8 cellular contexts compared by ENCODE assay signal in the genomic region with DNA sequence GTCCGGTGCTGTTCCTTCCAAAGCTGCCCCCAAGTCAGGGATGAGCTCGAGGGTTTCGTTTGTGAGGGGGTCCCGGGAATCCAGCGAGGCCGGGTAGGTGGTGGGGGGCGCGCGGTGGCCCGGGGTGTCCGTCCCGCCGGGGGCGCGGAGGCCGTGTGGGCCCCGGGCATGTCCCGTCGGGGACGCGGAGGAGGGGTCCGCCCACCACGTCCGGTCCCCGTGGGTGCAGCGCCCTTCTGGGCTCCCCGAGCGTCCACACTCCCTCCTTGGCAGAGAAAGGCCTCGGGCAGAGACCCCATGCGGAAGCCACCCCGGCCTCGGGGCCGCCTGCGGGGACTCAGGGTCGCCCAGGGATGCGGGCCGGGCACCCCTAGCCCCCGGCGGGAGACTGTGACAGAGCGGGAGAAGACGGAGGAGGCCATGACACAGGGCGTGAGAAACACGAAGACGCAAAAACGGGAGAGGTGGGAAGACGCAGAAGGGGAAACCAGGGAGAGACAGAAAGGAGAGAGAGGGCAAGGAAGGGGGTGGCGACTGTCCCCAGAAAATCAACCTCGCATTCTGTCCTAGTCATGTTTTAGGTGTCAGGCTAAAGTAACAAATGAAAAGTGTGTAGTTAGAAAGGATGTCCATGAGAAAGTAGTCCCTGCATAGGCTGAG. TPM values are rescaled to one million over a fixed set of nuclear protein-coding genes. Genes with fewer than 3 reads are reported as not detected.
A peak's percentile ranks its signal among the peaks of the same experiment; 100 is the strongest.
DNase-seq lines count a peak whose midpoint lies in the region; ATAC-seq and TF ChIP-seq lines count a peak whose summit lies in the region.

No MANE protein-coding gene starts in this region.

- H3K4me2 ChIP-seq in OCI-LY3 (ENCODE audit: low read length): peak overlapping the region; percentile 99
- peak overlapping the region; percentile 69 for H3K4me2 ChIP-seq in neuronal stem cell (ENCODE audit: insufficient read depth, low read length, poor library complexity, severe bottlenecking)

- H3K14ac ChIP-seq in neuronal stem cell (ENCODE audit: low read length): peak overlapping the region; percentile 97

- TF ChIP-seq CTCF in AG09309 (IDR thresholded peaks at IDR 0.05; ENCODE audit: control insufficient read depth, insufficient read depth, low read depth, low read length, missing control alignments) (no peak), OCI-LY3 (IDR thresholded peaks at IDR 0.05; ENCODE audit: low read depth, low read length) (no peak), suprapubic skin (IDR thresholded peaks at IDR 0.05) (no peak)

- H3K9ac ChIP-seq in OCI-LY3 (ENCODE audit: low read length): peak overlapping the region; percentile 95
- H3K9ac ChIP-seq in neuronal stem cell (ENCODE audit: low read depth, low read length, poor library complexity): peak overlapping the region; percentile 99

- DNase-seq in AG09309 (ENCODE audit: low read depth): no peak
- DNase-seq in activated T-helper 1 cell treated with anti-CD3 and anti-CD28 coated beads, Interleukin-2, amount 50 U/mL, for 16 hours (ENCODE audit: low read depth in 1 of 2, low spot score in 1 of 2): peak; percentile 19 to 48
- peak; percentile 55 for DNase-seq in foreskin melanocyte
- DNase-seq in neuronal stem cell (ENCODE audit: low spot score): no peak
- DNase-seq in suprapubic skin (ENCODE audit: low spot score in 2 of 2): peak in 1 of 2 donors; percentile 74

- H4K20me1 ChIP-seq in OCI-LY3 (ENCODE audit: insufficient read depth, low read length): 0 out of 2 replicates have a peak, but pooled peaks cover 2% of the 10 kb centered on the region

- H4K91ac ChIP-seq in neuronal stem cell (ENCODE audit: low read depth, low read length, poor library complexity): peak overlapping the region; percentile 95

- TF ChIP-seq POLR2A in suprapubic skin (IDR thresholded peaks at IDR 0.05): no peak

- H3K4me3 ChIP-seq in AG09309 (ENCODE audit: control insufficient read depth, low read depth, low read length): peak overlapping the region; percentile 85
- peak overlapping the region; percentile 88 for H3K4me3 ChIP-seq in OCI-LY3 (ENCODE audit: low read length)
- H3K4me3 ChIP-seq in neuronal stem cell (ENCODE audit: low read length in 2 of 2): peak overlapping the region; percentile 82 to 96
- peak overlapping the region; percentile 99 for H3K4me3 ChIP-seq in suprapubic skin

- peaks cover 39% of the 10 kb centered on the region for H3K79me2 ChIP-seq in OCI-LY3 (ENCODE audit: low read length)

- WGBS in neuronal stem cell (ENCODE audit: extremely low coverage in 2 of 2, insufficient read length in 2 of 2, insufficient replicate concordance in 1 of 2), 2 donors: no CpG with 5 or more reads among the region's 48 CpGs
- WGBS in suprapubic skin: under 1% methylated on average over 45 of the region's 48 CpGs

- H2AK5ac ChIP-seq in neuronal stem cell (ENCODE audit: low read depth, low read length): peak overlapping the region; percentile 83

- H2BK120ac ChIP-seq in neuronal stem cell (ENCODE audit: low read depth, low read length): no peak overlapping the region

- peak overlapping the region; percentile 87 for H2BK5ac ChIP-seq in neuronal stem cell (ENCODE audit: low read length)

- peak overlapping the region; percentile 99 for H3K23ac ChIP-seq in neuronal stem cell (ENCODE audit: low read depth, low read length, poor library complexity)

- peak overlapping the region; percentile 99 for H3K18ac ChIP-seq in neuronal stem cell (ENCODE audit: low read length)

- peaks cover 12% of the 10 kb centered on the region for H3K9me3 ChIP-seq in OCI-LY3 (ENCODE audit: insufficient read depth, low read length)
- peaks cover 6 to 14% of the 10 kb centered on the region in 2 donors for H3K9me3 ChIP-seq in neuronal stem cell (replicated peaks in 1 of 2; ENCODE audit: control insufficient read depth in 2 of 2, insufficient read depth in 1 of 2, low read depth in 1 of 2, low read length in 2 of 2)
- no peaks in the 10 kb centered on the region for H3K9me3 ChIP-seq in suprapubic skin

- peak overlapping the region; percentile 43; the same call in 1 of the 2 replicates for H2AFZ ChIP-seq in OCI-LY3 (ENCODE audit: low read depth, low read length)
- H2AFZ ChIP-seq in neuronal stem cell (ENCODE audit: low read length): peak overlapping the region; percentile 97

- H3K27ac ChIP-seq in OCI-LY3 (ENCODE audit: low read length) (peak overlapping the region; percentile 77), neuronal stem cell (replicated peaks; ENCODE audit: low read length) (peak overlapping the region; percentile 78), suprapubic skin (peak overlapping the region; percentile 93)

- H3K36me3 ChIP-seq in OCI-LY3 (replicated peaks; ENCODE audit: low read depth, low read length) (peaks cover 25% of the 10 kb centered on the region), neuronal stem cell (replicated peaks in 1 of 2; ENCODE audit: control insufficient read depth in 2 of 2, insufficient read depth in 2 of 2, low read length in 2 of 2) (peaks cover 4 to 28% of the 10 kb centered on the region in 2 donors), suprapubic skin (peaks cover 12% of the 10 kb centered on the region)

- no peak overlapping the region for H2BK12ac ChIP-seq in neuronal stem cell (ENCODE audit: low read length)

- H3K4ac ChIP-seq in neuronal stem cell (ENCODE audit: low read length): peak overlapping the region; percentile 66

- peaks cover 11% of the 10 kb centered on the region for H3K4me1 ChIP-seq in OCI-LY3 (ENCODE audit: low read length)
- H3K4me1 ChIP-seq in neuronal stem cell (ENCODE audit: control insufficient read depth in 2 of 2, insufficient read depth in 1 of 2, low read depth in 1 of 2, low read length in 2 of 2): peaks cover 3% of the 10 kb centered on the region in 2 donors
- peaks cover 22% of the 10 kb centered on the region for H3K4me1 ChIP-seq in suprapubic skin

- ATAC-seq in GM18907 (IDR thresholded peaks at IDR 0.05; ENCODE audit: unreplicated experiment): peak; percentile 60
- peak; percentile 49 for ATAC-seq in HG03159 (IDR thresholded peaks at IDR 0.05; ENCODE audit: unreplicated experiment)

- H2BK15ac ChIP-seq in neuronal stem cell (ENCODE audit: low read length): peak overlapping the region; percentile 75

- H3K27me3 ChIP-seq in OCI-LY3 (ENCODE audit: low read depth, low read length) (no peaks in the 10 kb centered on the region), neuronal stem cell (ENCODE audit: control insufficient read depth in 3 of 3, insufficient read depth in 3 of 3, low read depth in 1 of 3, low read length in 3 of 3) (no peaks in the 10 kb centered on the region), suprapubic skin (no peaks in the 10 kb centered on the region)

- peaks cover 8% of the 10 kb centered on the region for H3K79me1 ChIP-seq in neuronal stem cell (ENCODE audit: low read depth, low read length)

- TF ChIP-seq EP300 in suprapubic skin (IDR thresholded peaks at IDR 0.05): no peak

- peak overlapping the region; percentile 65 for H4K8ac ChIP-seq in neuronal stem cell (ENCODE audit: low read depth, low read length)

RNA-seq across cellular contexts. Expression of gene ZNF425, which starts 0.7 kb away (rescaled TPM):
- 3.2 TPM for polyA plus RNA-seq in neuronal stem cell (2013, experiment 1 of 2)
- polyA plus RNA-seq in neuronal stem cell (2013, experiment 2 of 2): 2.7 TPM
- 1 to 10 TPM; 2.6 to 5.9 (median 3.7) TPM for total RNA-seq in suprapubic skin

RNA-seq across cellular contexts. Expression of gene ZNF398, which starts 20.5 kb away (rescaled TPM):
- polyA plus RNA-seq in neuronal stem cell (2013, experiment 1 of 2): 6.5 TPM
- polyA plus RNA-seq in neuronal stem cell (2013, experiment 2 of 2): 6.4 TPM
- total RNA-seq in suprapubic skin: 10 to 100 TPM; 25.7 to 50.4 (median 33.9) TPM

RNA-seq across cellular contexts. Expression of gene ZNF786, which starts 36.3 kb away (rescaled TPM):
- polyA plus RNA-seq in neuronal stem cell (2013, experiment 1 of 2): 6.2 TPM
- 6.4 TPM for polyA plus RNA-seq in neuronal stem cell (2013, experiment 2 of 2)
- total RNA-seq in suprapubic skin: 10 to 100 TPM in 2 of 4 donors, 1 to 10 TPM in 2; 6.8 to 11.8 (median 10.3) TPM

Comparison
In these comparisons a context has a peak if more than half of its experiments do, and no peak if none do; other contexts are left out.
1. DNase-seq: peak in activated T-helper 1 cell treated with anti-CD3 and anti-CD28 coated beads, Interleukin-2, amount 50 U/mL, for 16 hours (2 of 2) and foreskin melanocyte (single experiment); none in AG09309 (single experiment) and neuronal stem cell (single experiment).
2. Peak in every context shown above with its lines, with median percentiles within 50 percentile points of each other: H3K4me3 ChIP-seq and H3K27ac ChIP-seq.